1 cellular context compared by ENCODE assay signal in the genomic region with DNA sequence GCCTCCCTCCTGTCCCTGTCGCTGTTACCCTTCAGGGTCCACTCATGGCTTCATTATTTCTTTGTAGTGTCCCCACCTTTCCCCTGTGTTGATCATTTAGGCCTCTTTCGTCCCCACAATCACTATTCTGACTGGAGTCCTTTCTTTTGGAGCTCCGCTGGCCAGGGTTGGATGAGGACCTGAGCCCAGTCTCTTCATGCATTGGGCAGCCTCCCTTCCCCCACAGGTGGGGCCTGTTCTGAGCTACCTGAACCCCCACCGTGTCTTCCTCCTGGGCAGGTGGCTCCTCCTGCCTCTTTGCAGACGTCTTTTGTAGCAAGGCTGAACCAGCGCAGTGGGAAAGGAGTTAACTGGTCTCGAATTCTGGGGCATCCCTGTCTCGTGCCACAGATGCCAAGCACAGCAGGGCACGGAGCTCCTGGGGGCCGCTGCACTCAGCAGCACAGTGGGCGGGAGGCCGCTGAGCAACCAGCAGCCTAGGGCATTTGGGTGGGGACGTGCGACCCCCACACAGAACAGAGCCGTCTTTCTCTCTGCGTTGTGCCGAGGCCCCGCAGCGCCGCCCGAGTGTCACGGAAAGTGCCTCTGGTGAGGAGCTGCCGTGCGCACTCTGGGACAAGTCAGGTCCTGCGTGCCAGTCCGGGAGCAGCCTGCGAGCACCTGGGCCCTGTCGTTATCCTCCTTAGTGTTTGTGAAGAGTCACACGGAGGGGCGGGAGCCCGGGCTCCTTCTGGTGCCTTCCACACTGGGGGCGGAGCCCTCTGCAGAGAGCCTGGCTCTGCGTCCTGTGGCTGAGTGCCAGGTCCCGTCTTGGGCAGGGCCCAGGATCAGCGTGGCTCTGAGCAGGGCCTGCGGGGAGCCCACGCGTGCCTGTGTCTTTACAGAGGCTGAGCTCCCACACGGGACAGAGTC.
TF ChIP-seq lines count a peak whose summit lies in the region.

No MANE protein-coding gene starts in this region.

TF ChIP-seq in SK-N-SH, 30 proteins besides CTCF, POLR2A, EP300 and RAD21 (continued from another document):
- TF ChIP-seq PBX3 (IDR thresholded peaks at IDR 0.05) (no peak), POLR2AphosphoS5 (IDR thresholded peaks at IDR 0.05; ENCODE audit: low read depth, low read length) (no peak), TCF12 (IDR thresholded peaks at IDR 0.05) (no peak)
- TF ChIP-seq, protein P1, sequence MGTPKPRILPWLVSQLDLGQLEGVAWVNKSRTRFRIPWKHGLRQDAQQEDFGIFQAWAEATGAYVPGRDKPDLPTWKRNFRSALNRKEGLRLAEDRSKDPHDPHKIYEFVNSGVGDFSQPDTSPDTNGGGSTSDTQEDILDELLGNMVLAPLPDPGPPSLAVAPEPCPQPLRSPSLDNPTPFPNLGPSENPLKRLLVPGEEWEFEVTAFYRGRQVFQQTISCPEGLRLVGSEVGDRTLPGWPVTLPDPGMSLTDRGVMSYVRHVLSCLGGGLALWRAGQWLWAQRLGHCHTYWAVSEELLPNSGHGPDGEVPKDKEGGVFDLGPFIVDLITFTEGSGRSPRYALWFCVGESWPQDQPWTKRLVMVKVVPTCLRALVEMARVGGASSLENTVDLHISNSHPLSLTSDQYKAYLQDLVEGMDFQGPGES (IDR thresholded peaks at IDR 0.05; ENCODE audit: low read depth, low read length): no peak
